13 cellular contexts compared by ENCODE assay signal in genomic region chr17:58648236-58648635, GRCh38.
"Had no signal": no experiment of that assay in that cellular context is flagged by ENCODE, and none has a peak within 500 bp of the region (broad histone marks: within the 10 kb centered on the region; RNA-seq: fewer than 3 reads in every experiment).

No MANE protein-coding gene starts in this region.

- ATAC-seq: psoas muscle, sciatic nerve had no signal

- H3K4me1 ChIP-seq: psoas muscle had no signal

- H3K4me1 Mint-ChIP-seq: brain; central memory CD8-positive, alpha-beta T cell had no signal

- H3K27ac ChIP-seq: coronary artery, psoas muscle had no signal

- H3K4me3 Mint-ChIP-seq: activated naive CD8-positive, alpha-beta T cell; brain; central memory CD8-positive, alpha-beta T cell had no signal

- H3K4me3 ChIP-seq: coronary artery, psoas muscle had no signal

- DNase-seq: activated CD4-positive, alpha-beta T cell treated with anti-CD3 and anti-CD28 coated beads, Interleukin-2, amount 50 U/mL, for 1 hour; activated CD4-positive, CD25-positive, alpha-beta regulatory T cell; activated effector memory CD4-positive, alpha-beta T cell treated with Interleukin-2 at 50 U/mL for 16 hours; effector CD4-positive, alpha-beta T cell; foreskin fibroblast; psoas muscle; stimulated activated CD4-positive, alpha-beta T cell treated with anti-CD3 and anti-CD28 coated beads, Interleukin-1b, Interleukin-23, amount 100 ng/mL, for 48 hours; T-helper 2 cell had no signal

- H3K9me3 ChIP-seq: psoas muscle had no signal

- H3K36me3 Mint-ChIP-seq: activated naive CD8-positive, alpha-beta T cell; brain had no signal

- H3K27ac Mint-ChIP-seq: activated naive CD8-positive, alpha-beta T cell; brain had no signal

- H3K9me3 Mint-ChIP-seq: brain; central memory CD8-positive, alpha-beta T cell had no signal

- H3K27me3 Mint-ChIP-seq: activated naive CD8-positive, alpha-beta T cell; central memory CD8-positive, alpha-beta T cell had no signal
